In the genomic region with DNA sequence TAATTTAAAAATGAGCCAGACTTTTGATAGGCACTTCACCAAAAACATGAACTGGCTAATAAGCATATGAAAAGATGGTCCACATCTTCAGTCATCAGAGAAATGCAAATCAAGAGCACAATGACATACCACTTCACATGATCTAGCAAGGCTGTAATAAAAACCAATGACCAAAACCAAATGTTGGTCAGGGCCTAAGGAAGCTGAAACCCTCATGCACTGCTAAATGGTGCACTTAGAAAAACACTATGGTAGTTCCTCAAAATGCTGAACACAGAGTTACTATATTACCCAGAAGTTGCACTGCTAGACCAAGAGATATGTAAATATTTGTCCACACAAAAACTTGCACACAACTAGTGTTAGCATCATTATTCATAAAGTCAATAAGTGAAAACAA, we compare ENCODE assay signal across 30 cellular contexts.
"Had no signal": no experiment of that assay in that cellular context is flagged by ENCODE, and none has a peak within 500 bp of the region (broad histone marks: within the 10 kb centered on the region; RNA-seq: fewer than 3 reads in every experiment).

No MANE protein-coding gene starts in this region.

- DNase-seq: MG63, NCI-H1048, NCI-H1092 treated with DMSO at 0.1 percent for 48 hours, NCI-H1105 treated with DMSO at 0.1 percent for 48 hours, NCI-H1436, NCI-H146, NCI-H1694, NCI-H187, NCI-H1930, NCI-H2029 treated with DMSO at 0.1 percent for 48 hours, NCI-H2081 treated with DMSO at 0.1 percent for 48 hours, NCI-H2107, NCI-H2171, NCI-H226, NCI-H446 treated with DMSO at 0.1 percent for 48 hours, NCI-H510A, NCI-H524, NCI-H526, NCI-H69, NCI-H748 treated with DMSO at 0.1 percent for 48 hours, NCI-H82, Peyer's patch, Right ventricle myocardium superior, RPMI8226, SHP77 treated with DMSO at 0.1 percent for 48 hours, SK-N-SH, SW 1271, T-helper 1 cell had no signal

- H3K27ac ChIP-seq: Peyer's patch, SJSA1 had no signal

- H3K4me3 ChIP-seq: MG63, Peyer's patch, SJSA1 had no signal

- H3K27me3 ChIP-seq: MG63, Peyer's patch, SJSA1 had no signal

- H3K9me3 ChIP-seq: MG63 had no signal

- H3K36me3 ChIP-seq: MG63, Peyer's patch, SJSA1 had no signal

- H3K4me2 ChIP-seq: SK-N-SH had no signal

- H3K9ac ChIP-seq: SK-N-SH had no signal

- H3K27ac Mint-ChIP-seq: T-helper 1 cell treated with Interleukin-12 subunit alpha and Interleukin-12 subunit beta and Interleukin-4 antibody, amounts not matched to agents 30 μg/mL and 1 μg/mL, for 36 hours had no signal

- H3K4me3 Mint-ChIP-seq: T-helper 1 cell treated with Interleukin-12 subunit alpha and Interleukin-12 subunit beta and Interleukin-4 antibody, amounts not matched to agents 30 μg/mL and 1 μg/mL, for 36 hours had no signal

- H3K4me1 ChIP-seq: Peyer's patch, SJSA1 had no signal
